In the genomic region with DNA sequence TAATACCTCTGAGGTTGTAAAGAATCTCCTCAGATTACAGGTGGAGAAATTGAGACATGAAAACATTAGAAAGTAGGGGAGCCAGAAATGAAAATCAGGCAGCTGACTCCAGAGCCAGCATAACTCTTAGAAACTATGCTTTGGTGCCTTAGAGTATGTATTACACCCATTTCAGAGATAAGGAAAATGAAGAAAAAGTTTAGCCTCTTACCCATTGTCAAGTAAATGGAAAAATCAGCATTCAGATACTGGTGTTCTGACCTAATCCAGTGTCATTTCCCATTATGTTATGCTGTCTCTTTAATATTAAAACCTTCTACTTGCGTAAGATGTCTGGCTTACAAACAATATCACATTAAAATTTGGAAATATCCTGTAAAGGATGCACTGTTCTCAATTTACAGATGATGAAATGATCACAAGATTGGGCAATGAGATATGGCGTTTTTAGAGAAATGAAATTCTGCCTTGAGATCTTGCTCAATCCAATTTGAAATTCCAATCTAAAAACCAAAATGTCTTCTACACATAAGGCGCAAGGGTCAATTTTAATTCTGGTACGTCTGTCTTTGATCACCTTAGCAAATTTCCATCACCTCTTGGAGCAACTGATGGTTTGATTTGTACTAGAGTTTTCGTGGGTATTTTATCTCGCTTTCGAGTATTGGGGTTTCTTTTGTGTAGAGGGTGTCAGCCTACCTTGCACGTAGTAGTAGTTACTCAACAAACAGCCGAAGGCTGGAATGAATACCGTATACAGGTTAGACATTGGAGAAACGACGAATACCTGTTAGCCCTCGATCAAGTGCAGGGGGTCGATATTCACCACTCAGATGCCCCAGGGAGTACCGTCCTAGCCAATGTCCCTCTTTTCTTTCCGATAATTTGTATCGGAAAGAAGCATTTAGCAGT, we compare ENCODE assay signal across 8 cellular contexts. TPM values are rescaled to one million over a fixed set of nuclear protein-coding genes. Genes with fewer than 3 reads are reported as not detected.
A peak's percentile ranks its signal among the peaks of the same experiment; 100 is the strongest.
DNase-seq lines count a peak whose midpoint lies in the region; ATAC-seq and TF ChIP-seq lines count a peak whose summit lies in the region.

No MANE protein-coding gene starts in this region.

- intact Hi-C loops in OCI-LY7 (cut with micrococcal nuclease; ENCODE audit: unreplicated experiment) = loop anchor here (2.0 to 10.0 kb wide), 2 partner anchors 107 to 863 kb away; partner anchors contain the start of genes CMC1 and SLC4A7

- peak overlapping the region; percentile 92; the same call in 1 of the 2 replicates for H2AFZ ChIP-seq in OCI-LY7 (ENCODE audit: low read length)

- H3K9me3 ChIP-seq in OCI-LY7 (ENCODE audit: low read length) = no peaks in the 10 kb centered on the region

- H3K9me2 ChIP-seq in OCI-LY7 (ENCODE audit: insufficient read depth, low read length) = no peaks in the 10 kb centered on the region; the same call in 1 of the 2 replicates

- H3K27ac Mint-ChIP-seq in mesothelial cell of epicardium = peak overlapping the region; percentile 99

- peak overlapping the region; percentile 87 for H3K4me2 ChIP-seq in OCI-LY7 (ENCODE audit: low read length)

- H3K36me3 Mint-ChIP-seq in mesothelial cell of epicardium = peaks cover 7% of the 10 kb centered on the region

- ATAC-seq in GM21447 (IDR thresholded peaks at IDR 0.05; ENCODE audit: unreplicated experiment) (no peak), HG03342 (IDR thresholded peaks at IDR 0.05; ENCODE audit: unreplicated experiment) (no peak)

- H3K4me3 ChIP-seq in GM08714 (ENCODE audit: low read length) = peak overlapping the region; percentile 95
- H3K4me3 ChIP-seq in OCI-LY7 (ENCODE audit: low read depth, low read length, poor library complexity, severe bottlenecking) = peak overlapping the region; percentile 90
- peak overlapping the region; percentile 96 for H3K4me3 ChIP-seq in coronary artery

- peaks cover 31% of the 10 kb centered on the region for H3K4me1 ChIP-seq in OCI-LY7 (ENCODE audit: insufficient read depth, low read length, poor library complexity, severe bottlenecking)

- H3K9me3 Mint-ChIP-seq in mesothelial cell of epicardium = peaks cover 4% of the 10 kb centered on the region

- peak overlapping the region; percentile 88 for H3K4me3 Mint-ChIP-seq in mesothelial cell of epicardium

- H3K27me3 Mint-ChIP-seq in mesothelial cell of epicardium (ENCODE audit: low read depth) = no peaks in the 10 kb centered on the region

- BruUV-seq in OCI-LY7 (replicated peaks; lab: Mats Ljungman, UMichigan) = TSS peak; percentile 62

- H3K79me2 ChIP-seq in OCI-LY7 (ENCODE audit: insufficient read depth, low read depth, low read length) = peaks cover 61% of the 10 kb centered on the region; the same call in 1 of the 2 replicates

- no peak for DNase-seq in OCI-LY7 (ENCODE audit: low spot score)
- DNase-seq in coronary artery (ENCODE audit: low spot score) = peak; percentile 57
- no peak for DNase-seq in mesothelial cell of epicardium (ENCODE audit: low spot score in 2 of 2, unreplicated experiment in 2 of 2)
- no peak for DNase-seq in activated CD4-positive, alpha-beta T cell treated with anti-CD3 and anti-CD28 coated beads for 4 hours
- no peak for DNase-seq in NCI-H526 (lab: John Stamatoyannopoulos, UW)

- peaks cover 20% of the 10 kb centered on the region; the same call in 1 of the 2 replicates for H4K20me1 ChIP-seq in OCI-LY7 (ENCODE audit: insufficient read depth, low read length)

- TF ChIP-seq CTCF in OCI-LY7 (conservative IDR thresholded peaks at IDR 0.05; ENCODE audit: low read length) (no peak), coronary artery (IDR thresholded peaks at IDR 0.05) (no peak), mesothelial cell of epicardium (IDR thresholded peaks at IDR 0.05; ENCODE audit: unreplicated experiment) (no peak)

- H3K36me3 ChIP-seq in OCI-LY7 (ENCODE audit: insufficient read depth, low read length) = 0 out of 2 replicates have a peak, but pooled peaks cover 7% of the 10 kb centered on the region

- H3K4me1 Mint-ChIP-seq in mesothelial cell of epicardium = peaks cover 42% of the 10 kb centered on the region

- POLR2A ChIA-PET in OCI-LY7 (lab: Charles Lee) = interaction anchor here (1.2 to 4.1 kb wide), 4 partner anchors 9 to 28 kb away, joined by 4 to 15 read pairs (median 6); no protein-coding TSS in a partner anchor

- H3K27ac ChIP-seq in OCI-LY7 (ENCODE audit: low read depth, low read length, poor library complexity, severe bottlenecking) = no peak overlapping the region
- H3K27ac ChIP-seq in coronary artery = peak overlapping the region; percentile 99 to 100

- CTCF ChIA-PET in OCI-LY7 (lab: Charles Lee; ENCODE audit: unreplicated experiment) = no interaction called here

RNA-seq across cellular contexts. Expression of gene ZCWPW2, which starts 0.9 kb away (rescaled TPM):
- total RNA-seq in OCI-LY7 (2014; rRNA removed; shearing (Covaris generic)) = not detected in 2 replicates
- total RNA-seq in OCI-LY7 (2022) = 0.31 and 0.32 TPM in 2 replicates
- total RNA-seq in mesothelial cell of epicardium = 1.3 to 1.5 TPM (median 1.4 TPM) in 3 replicates

RNA-seq across cellular contexts. Expression of gene AZI2, which starts 1.0 kb away (rescaled TPM):
- total RNA-seq in OCI-LY7 (2014; rRNA removed; shearing (Covaris generic)) = 16.1 and 16.4 TPM in 2 replicates
- total RNA-seq in OCI-LY7 (2022) (41.5 and 45.0 TPM in 2 replicates), mesothelial cell of epicardium (63.8 to 64.4 TPM (median 63.9 TPM) in 3 replicates)
